In genomic region chr10:101694056-101694673, GRCh38 we compare ENCODE assay signal across 8 cellular contexts. TPM values are rescaled to one million over a fixed set of nuclear protein-coding genes. Genes with fewer than 3 reads are reported as not detected.
DNase-seq lines count a peak whose midpoint lies in the region; ATAC-seq and TF ChIP-seq lines count a peak whose summit lies in the region.

No MANE protein-coding gene starts in this region.

- peaks cover 65% of the 10 kb centered on the region for H3K79me2 ChIP-seq in osteoblast (ENCODE audit: insufficient read depth, low read length)

- peaks cover 9% of the 10 kb centered on the region for H4K20me1 ChIP-seq in osteoblast (ENCODE audit: insufficient read depth, low read length)

- H3K4me3 ChIP-seq in BE2C (ENCODE audit: low read depth, low read length) (peak overlapping the region; percentile 84), osteoblast (ENCODE audit: insufficient read depth, low read length) (peak overlapping the region; percentile 93), thoracic aorta (peak overlapping the region; percentile 92)

- DNase-seq in BE2C: peak; percentile 52
- peak; percentile 56 for DNase-seq in RPMI8226
- DNase-seq in activated naive CD4-positive, alpha-beta T cell treated with Interleukin-2 at 50 U/mL for 16 hours: peak; percentile 67
- DNase-seq in globus pallidus (ENCODE audit: low spot score): peak; percentile 55
- peak; percentile 92 for DNase-seq in osteoblast (ENCODE audit: insufficient read length, low spot score, missing footprints)
- DNase-seq in thoracic aorta (ENCODE audit: low spot score): peak; percentile 2

- no peaks in the 10 kb centered on the region for H3K4me1 ChIP-seq in BE2C
- peaks cover 16% of the 10 kb centered on the region for H3K4me1 ChIP-seq in osteoblast (ENCODE audit: insufficient read depth, low read length)
- peaks cover 23 to 41% of the 10 kb centered on the region in 2 donors for H3K4me1 ChIP-seq in thoracic aorta (ENCODE audit: control insufficient read depth in 1 of 2, low read depth in 2 of 2)

- H3K36me3 ChIP-seq in BE2C (no peaks in the 10 kb centered on the region), osteoblast (ENCODE audit: insufficient read depth, low read length) (no peaks in the 10 kb centered on the region), thoracic aorta (no peaks in the 10 kb centered on the region)

- H2AFZ ChIP-seq in osteoblast (ENCODE audit: low read length): peak overlapping the region; percentile 99

- TF ChIP-seq CTCF in BE2C (IDR thresholded peaks at IDR 0.05; ENCODE audit: low read depth, low read length) (no peak), osteoblast (IDR thresholded peaks at IDR 0.05; ENCODE audit: extremely low read depth, low read depth, low read length) (no peak), thoracic aorta (IDR thresholded peaks at IDR 0.05) (no peak)

- H3K27ac ChIP-seq in osteoblast (ENCODE audit: low read depth, low read length) (peak overlapping the region; percentile 93), thoracic aorta (peak overlapping the region; percentile 98 to 99)

- ATAC-seq in GM19023 (IDR thresholded peaks at IDR 0.05; ENCODE audit: unreplicated experiment): peak; percentile 59
- peak; percentile 65 for ATAC-seq in HG03196 (IDR thresholded peaks at IDR 0.05; ENCODE audit: unreplicated experiment)
- peak; percentile 78 for ATAC-seq in thoracic aorta (ENCODE audit: insufficient number of reproducible peaks, low FRiP score, low read depth)

- H3K27me3 ChIP-seq in BE2C (no peaks in the 10 kb centered on the region), osteoblast (ENCODE audit: insufficient read depth, low read length) (no peaks in the 10 kb centered on the region), thoracic aorta (replicated peaks; ENCODE audit: insufficient read depth) (no peaks in the 10 kb centered on the region)

- peak overlapping the region; percentile 84 for H3K4me2 ChIP-seq in osteoblast (ENCODE audit: insufficient read depth, low read length)

- H3K9me3 ChIP-seq in BE2C (no peaks in the 10 kb centered on the region), osteoblast (ENCODE audit: low read depth, low read length) (no peaks in the 10 kb centered on the region), thoracic aorta (no peaks in the 10 kb centered on the region)

RNA-seq across cellular contexts. Expression of gene FBXW4, which starts 0.8 kb away (rescaled TPM):
- 37.1 TPM for polyA plus RNA-seq in BE2C (2012; ENCODE audit: insufficient read depth, insufficient read length, low read depth)
- total RNA-seq in osteoblast (40.2 and 41.8 TPM in 2 replicates), thoracic aorta (10 to 100 TPM; 64.3 to 88.5 TPM)

Comparison
In these comparisons a context has a peak if more than half of its experiments do, and no peak if none do; other contexts are left out.
1. Peak in every context shown above with its lines: DNase-seq, ATAC-seq, H3K4me3 ChIP-seq and H3K27ac ChIP-seq.
2. DNase-seq: peak in every context shown above with its lines; median percentile 92 in osteoblast; 67 in activated naive CD4-positive, alpha-beta T cell treated with Interleukin-2 at 50 U/mL for 16 hours; 56 in RPMI8226; 55 in globus pallidus; 52 in BE2C; 2 in thoracic aorta.